Comparison of ENCODE assay signal across 14 cellular contexts in genomic region chr10:101139421-101139911, GRCh38. TPM values are rescaled to one million over a fixed set of nuclear protein-coding genes. Genes with fewer than 3 reads are reported as not detected.
DNase-seq lines count a peak whose midpoint lies in the region; ATAC-seq and TF ChIP-seq lines count a peak whose summit lies in the region.
"Had no signal": no experiment of that assay in that cellular context is flagged by ENCODE, and none has a peak within 500 bp of the region (broad histone marks: within the 10 kb centered on the region; RNA-seq: fewer than 3 reads in every experiment).

No MANE protein-coding gene starts in this region.

- TF ChIP-seq EP300 in SK-N-SH (IDR thresholded peaks at IDR 0.05; ENCODE audit: borderline replicate concordance in 1 of 2, low read depth in 1 of 2, low read length in 1 of 2) = no peak

- H4K20me1 ChIP-seq in SK-N-SH (ENCODE audit: insufficient read depth) = no peaks in the 10 kb centered on the region

- H3K9me3 ChIP-seq in SK-N-SH (no peaks in the 10 kb centered on the region), spleen (no peaks in the 10 kb centered on the region), left lung (no peaks in the 10 kb centered on the region)

- CTCF ChIA-PET in SK-N-SH (lab: Yijun Ruan, JAX) = interaction anchor here (0.8 to 21.6 kb wide), 10 partner anchors 8 to 100 kb away, joined by 3 to 972 read pairs (median 20); partner anchors contain the start of genes KAZALD1 and TLX1

- H3K4me1 Mint-ChIP-seq in activated naive CD4-positive, alpha-beta T cell treated with anti-CD3 and anti-CD28 coated beads, Interleukin-2, amount 50 U/mL, for 24 hours = peaks cover 38% of the 10 kb centered on the region

- H3K27me3 Mint-ChIP-seq in activated naive CD4-positive, alpha-beta T cell treated with anti-CD3 and anti-CD28 coated beads, Interleukin-2, amount 50 U/mL, for 24 hours = peaks cover 66% of the 10 kb centered on the region

- H3K4me1 ChIP-seq in SK-N-SH (ENCODE audit: control insufficient read depth in 1 of 2, insufficient read depth in 2 of 2, low read depth in 1 of 2, low read length in 1 of 2) = no peaks in the 10 kb centered on the region; a peak in 1 of 4 replicates
- peaks cover 9 to 70% (median 40%) of the 10 kb centered on the region in 6 donors for H3K4me1 ChIP-seq in spleen
- peaks cover 2 to 15% of the 10 kb centered on the region in 2 donors for H3K4me1 ChIP-seq in left lung

- 74% methylated on average over 25 of the region's 30 CpGs for WGBS in SK-N-SH (ENCODE audit: low lambda C conversion rate)
- 6 to 13% (median 9%) methylated on average over 16 to 30 of the region's 30 CpGs for WGBS in spleen, 5 donors

- no peak overlapping the region for H3K27ac Mint-ChIP-seq in activated naive CD4-positive, alpha-beta T cell treated with anti-CD3 and anti-CD28 coated beads, Interleukin-2, amount 50 U/mL, for 24 hours
- H3K27ac Mint-ChIP-seq: activated T-helper 17 cell treated with anti-CD3 and anti-CD28 coated beads, Interleukin-2, amount 50 U/mL, for 72 hours; effector memory CD8-positive, alpha-beta T cell had no signal

- H3K79me2 ChIP-seq in SK-N-SH (ENCODE audit: insufficient read depth) = no peaks in the 10 kb centered on the region

- no peaks in the 10 kb centered on the region for H3K36me3 Mint-ChIP-seq in activated naive CD4-positive, alpha-beta T cell treated with anti-CD3 and anti-CD28 coated beads, Interleukin-2, amount 50 U/mL, for 24 hours

- no peak for TF ChIP-seq POLR2A in spleen (IDR thresholded peaks at IDR 0.05)

- no peaks in the 10 kb centered on the region for H3F3A ChIP-seq in SK-N-SH (replicated peaks; ENCODE audit: insufficient read depth)

- ATAC-seq in left lung (no peak), HG03159 (IDR thresholded peaks at IDR 0.05; ENCODE audit: unreplicated experiment) (no peak)
- ATAC-seq: activated T-helper 17 cell treated with anti-CD3 and anti-CD28 coated beads, Interleukin-2, amount 50 U/mL, for 72 hours; effector memory CD8-positive, alpha-beta T cell; GM12878 had no signal

- H3K9me3 Mint-ChIP-seq in activated naive CD4-positive, alpha-beta T cell treated with anti-CD3 and anti-CD28 coated beads, Interleukin-2, amount 50 U/mL, for 24 hours = no peaks in the 10 kb centered on the region
- H3K9me3 Mint-ChIP-seq: activated T-helper 17 cell treated with anti-CD3 and anti-CD28 coated beads, Interleukin-2, amount 50 U/mL, for 72 hours; effector memory CD8-positive, alpha-beta T cell had no signal

- H3K36me3 ChIP-seq in SK-N-SH (replicated peaks in 1 of 2; ENCODE audit: control insufficient read depth in 1 of 2, insufficient read depth in 2 of 2, low read length in 1 of 2) = no peaks in the 10 kb centered on the region
- no peaks in the 10 kb centered on the region for H3K36me3 ChIP-seq in spleen
- no peaks in the 10 kb centered on the region for H3K36me3 ChIP-seq in left lung

- H3K27ac ChIP-seq in SK-N-SH (ENCODE audit: low read depth in 2 of 2, low read length in 1 of 2) (no peak overlapping the region), spleen (peak overlapping the region; percentile 27 to 87 (median 78)), left lung (no peak overlapping the region)

- H3K27me3 ChIP-seq in SK-N-SH (ENCODE audit: insufficient read depth) (peaks cover 16% of the 10 kb centered on the region), spleen (replicated peaks in 1 of 7) (peaks cover 5 to 100% (median 90%) of the 10 kb centered on the region in 7 donors), left lung (peaks cover 96 to 100% of the 10 kb centered on the region in 2 donors)

- intact Hi-C loops in spleen (cut with DNase I; ENCODE audit: low total_unique reads) = no loop called here
- intact Hi-C loops in left lung (cut with DNase I) = no loop called here

- H3K4me2 ChIP-seq in SK-N-SH = no peak overlapping the region

- peak overlapping the region; percentile 36 for H3K4me3 Mint-ChIP-seq in activated naive CD4-positive, alpha-beta T cell treated with anti-CD3 and anti-CD28 coated beads, Interleukin-2, amount 50 U/mL, for 24 hours
- H3K4me3 Mint-ChIP-seq: activated T-helper 17 cell treated with anti-CD3 and anti-CD28 coated beads, Interleukin-2, amount 50 U/mL, for 72 hours had no signal

- no peak for DNase-seq in activated naive CD4-positive, alpha-beta T cell treated with anti-CD3 and anti-CD28 coated beads, Interleukin-2, amount 50 U/mL, for 16 hours
- peak; percentile 70 for DNase-seq in SK-N-SH
- no peak for DNase-seq in foreskin fibroblast
- DNase-seq in spleen = no peak
- DNase-seq in GM19238 (ENCODE audit: insufficient read length, low spot score) = no peak
- no peak for DNase-seq in left lung
- DNase-seq: AML-193; effector memory CD8-positive, alpha-beta T cell; T-helper 9 cell had no signal

- H3K4me3 ChIP-seq in SK-N-SH (ENCODE audit: low read depth in 2 of 2, low read length in 1 of 2) (no peak overlapping the region), foreskin fibroblast (ENCODE audit: low read depth in 1 of 2, low read length in 2 of 2) (no peak overlapping the region), spleen (peak overlapping the region; percentile 4 to 67 (median 36)), left lung (no peak overlapping the region)
- H3K4me3 ChIP-seq: GM12878 had no signal

- H2AFZ ChIP-seq in SK-N-SH (ENCODE audit: low read depth) = no peak overlapping the region

- POLR2A ChIA-PET in SK-N-SH (lab: Yijun Ruan, JAX) = no interaction called here

- peak; percentile 30 for TF ChIP-seq CTCF in SK-N-SH (IDR thresholded peaks at IDR 0.05)
- TF ChIP-seq CTCF in foreskin fibroblast (IDR thresholded peaks at IDR 0.05; ENCODE audit: low read depth, low read length) = peak; percentile 34
- no peak for TF ChIP-seq CTCF in spleen (IDR thresholded peaks at IDR 0.05 in 8 of 11, conservative IDR thresholded peaks at IDR 0.05 in 3 of 11)
- no peak for TF ChIP-seq CTCF in left lung (IDR thresholded peaks at IDR 0.05)

- no peak for TF ChIP-seq RAD21 in SK-N-SH (IDR thresholded peaks at IDR 0.05; ENCODE audit: low read length)

- no peak overlapping the region for H3K9ac ChIP-seq in SK-N-SH

- no peaks in the 10 kb centered on the region for H3K9me2 ChIP-seq in SK-N-SH

TF ChIP-seq in SK-N-SH, 30 proteins besides CTCF, POLR2A, EP300 and RAD21:
- no peak for TF ChIP-seq JUND (IDR thresholded peaks at IDR 0.05)
- no peak for TF ChIP-seq EZH2phosphoT487 (IDR thresholded peaks at IDR 0.05; ENCODE audit: borderline replicate concordance, low read depth)
- TF ChIP-seq RFX5 (IDR thresholded peaks at IDR 0.05; ENCODE audit: low read length) = no peak
- no peak for TF ChIP-seq TAF1 (IDR thresholded peaks at IDR 0.05; ENCODE audit: borderline replicate concordance, low read depth, low read length)
- no peak for TF ChIP-seq FOSL2 (IDR thresholded peaks at IDR 0.05; ENCODE audit: borderline replicate concordance, low read depth)
TF ChIP-seq in SK-N-SH: peak in this region for 0.

RNA-seq across cellular contexts. Expression of gene TLX1, which starts 8.4 kb away (rescaled TPM):
- polyA plus RNA-seq in SK-N-SH (2012; rRNA removed) (0.02 TPM in 1 of 2 replicates, not detected in the other), spleen (10 to 100 TPM in 1 of 3 donors, 1 to 10 TPM in 2; 5.7 to 11.7 (median 7.5) TPM)
- polyA plus RNA-seq in SK-N-SH (2012; cell fraction: cytosol; rRNA removed) = 0.03 TPM in 1 of 2 replicates, not detected in the other
- not detected in 2 replicates for polyA plus RNA-seq in SK-N-SH (2012; cell fraction: nucleus; rRNA removed)
- total RNA-seq in spleen (10 to 100 TPM; 21.0 to 91.5 (median 35.0) TPM), left lung (not detected)
- total RNA-seq: activated T-helper 17 cell treated with anti-CD3 and anti-CD28 coated beads, Interleukin-2, amount 50 U/mL, for 72 hours; GM12878; urinary bladder had no signal
- polyA plus RNA-seq: GM12878, urinary bladder had no signal

Comparison
In these comparisons a context has a peak if more than half of its experiments do, and no peak if none do; other contexts are left out.
1. H3K27ac ChIP-seq: peak in spleen (8 of 8); none in SK-N-SH (0 of 2) and left lung (0 of 2).
2. H3K4me3 ChIP-seq: peak in spleen (8 of 8); none in SK-N-SH (0 of 2), foreskin fibroblast (0 of 2) and left lung (0 of 2).
3. CTCF ChIP-seq: peak in SK-N-SH (single experiment) and foreskin fibroblast (single experiment); none in spleen (0 of 11) and left lung (0 of 2).
4. RNA of gene TLX1, which starts 8.4 kb away (total RNA-seq): 21.0 to 91.5 TPM in spleen; not detected in left lung; every median in the first group is over 10 times any median in the second.